Comparison of ENCODE assay signal across 22 cellular contexts in the genomic region with DNA sequence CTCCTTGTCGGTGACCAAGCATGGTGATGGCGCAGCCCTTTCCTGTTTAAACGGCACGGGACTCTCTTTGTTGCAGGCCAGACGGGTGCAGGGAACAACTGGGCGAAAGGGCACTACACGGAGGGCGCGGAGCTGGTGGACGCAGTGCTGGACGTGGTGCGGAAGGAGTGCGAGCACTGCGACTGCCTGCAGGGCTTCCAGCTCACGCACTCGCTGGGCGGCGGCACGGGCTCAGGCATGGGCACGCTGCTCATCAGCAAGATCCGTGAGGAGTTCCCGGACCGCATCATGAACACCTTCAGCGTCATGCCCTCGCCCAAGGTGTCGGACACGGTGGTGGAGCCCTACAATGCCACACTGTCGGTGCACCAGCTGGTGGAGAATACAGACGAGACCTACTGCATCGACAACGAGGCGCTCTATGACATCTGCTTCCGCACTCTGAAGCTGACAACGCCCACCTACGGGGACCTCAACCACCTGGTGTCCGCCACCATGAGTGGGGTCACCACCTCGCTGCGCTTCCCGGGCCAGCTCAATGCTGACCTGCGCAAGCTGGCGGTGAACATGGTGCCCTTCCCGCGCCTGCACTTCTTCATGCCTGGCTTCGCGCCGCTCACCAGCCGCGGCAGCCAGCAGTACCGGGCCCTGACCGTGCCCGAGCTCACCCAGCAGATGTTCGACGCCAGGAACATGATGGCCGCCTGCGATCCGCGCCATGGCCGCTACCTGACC.
"Had no signal": no experiment of that assay in that cellular context is flagged by ENCODE, and none has a peak within 500 bp of the region (broad histone marks: within the 10 kb centered on the region; RNA-seq: fewer than 3 reads in every experiment).

No MANE protein-coding gene starts in this region.

- H3K27me3 Mint-ChIP-seq: activated naive CD8-positive, alpha-beta T cell; naive thymus-derived CD4-positive, alpha-beta T cell had no signal

- H3K9me3 Mint-ChIP-seq: activated T-cell treated with anti-CD3 and anti-CD28 coated beads, Interleukin-2, amount 50 U/mL, for 4 hours; activated T-helper 2 cell treated with anti-CD3 and anti-CD28 coated beads, Interferon-gamma antibody, Interleukin-2, Interleukin-4, amounts not matched to agents 10 μg/mL and 5 μg/mL and 100 μg/mL, durations not matched to agents 14 hours and 24 hours and 36 hours; naive thymus-derived CD4-positive, alpha-beta T cell; neural crest cell had no signal

- DNase-seq: activated CD4-positive, alpha-beta T cell treated with anti-CD3 and anti-CD28 coated beads, Interleukin-2, amount 50 U/mL, for 1 hour; activated CD4-positive, CD25-positive, alpha-beta regulatory T cell treated with anti-CD3 and anti-CD28 coated beads, Interleukin-2, amount 50 U/mL, for 72 hours; activated CD8-positive, alpha-beta T cell treated with anti-CD3 and anti-CD28 coated beads, Interleukin-2, amount 10 ng/mL, durations not matched to agents 7 days and 5 days; activated naive CD4-positive, alpha-beta T cell; activated T-cell treated with anti-CD3 and anti-CD28 coated beads, Interleukin-2, amount 50 U/mL, for 4 hours; colonic mucosa; esophagus squamous epithelium; gastrocnemius medialis; lower lobe of right lung; naive thymus-derived CD4-positive, alpha-beta T cell; retina; stimulated activated CD4-positive, alpha-beta T cell treated with anti-CD3 and anti-CD28 coated beads, Interleukin-4, amount 100 ng/mL, for 24 hours; stimulated activated naive CD8-positive, alpha-beta T cell treated with anti-CD3 and anti-CD28 coated beads, Interleukin-15, Interleukin-2, amounts not matched to agents 100 U/mL and 50 U/mL, for 24 hours; tibial artery; uterus had no signal

- H3K4me3 ChIP-seq: adrenal gland, ascending aorta, colonic mucosa, esophagus squamous epithelium, gastrocnemius medialis, lower lobe of right lung, tibial artery, uterus had no signal

- FAIRE-seq: islet of Langerhans had no signal

- H3K36me3 ChIP-seq: uterus had no signal

- H3K27me3 ChIP-seq: adrenal gland, ascending aorta, colonic mucosa, esophagus squamous epithelium, gastrocnemius medialis, tibial artery, uterus had no signal

- H3K27ac ChIP-seq: adrenal gland, ascending aorta, colonic mucosa, esophagus squamous epithelium, gastrocnemius medialis, lower lobe of right lung, tibial artery, uterus, VCaP had no signal

- H3K4me1 ChIP-seq: adrenal gland, colonic mucosa had no signal

- ATAC-seq: activated CD8-positive, alpha-beta T cell treated with anti-CD3 and anti-CD28 coated beads, Interleukin-2, amount 10 ng/mL, durations not matched to agents 7 days and 5 days; activated T-cell treated with anti-CD3 and anti-CD28 coated beads, Interleukin-2, amount 50 U/mL, for 4 hours; gastrocnemius medialis; lower lobe of right lung; naive thymus-derived CD4-positive, alpha-beta T cell; stimulated activated naive CD8-positive, alpha-beta T cell treated with anti-CD3 and anti-CD28 coated beads, Interleukin-15, Interleukin-2, amounts not matched to agents 100 U/mL and 50 U/mL, for 24 hours had no signal

- H3K4me3 Mint-ChIP-seq: activated CD8-positive, alpha-beta T cell treated with anti-CD3 and anti-CD28 coated beads, Interleukin-2, amount 10 ng/mL, durations not matched to agents 7 days and 5 days; activated naive CD8-positive, alpha-beta T cell; activated T-cell treated with anti-CD3 and anti-CD28 coated beads, Interleukin-2, amount 50 U/mL, for 4 hours; naive thymus-derived CD4-positive, alpha-beta T cell; neural crest cell had no signal

- H3K9me3 ChIP-seq: adrenal gland, ascending aorta, colonic mucosa, esophagus squamous epithelium, gastrocnemius medialis, lower lobe of right lung, tibial artery, uterus had no signal

- H3K27ac Mint-ChIP-seq: activated CD8-positive, alpha-beta T cell treated with anti-CD3 and anti-CD28 coated beads, Interleukin-2, amount 10 ng/mL, durations not matched to agents 7 days and 5 days; activated naive CD8-positive, alpha-beta T cell; activated T-helper 2 cell treated with anti-CD3 and anti-CD28 coated beads, Interferon-gamma antibody, Interleukin-2, Interleukin-4, amounts not matched to agents 10 μg/mL and 5 μg/mL and 100 μg/mL, durations not matched to agents 14 hours and 24 hours and 36 hours; naive thymus-derived CD4-positive, alpha-beta T cell had no signal
